Comparison of ENCODE assay signal across 1 cellular context in genomic region chr11:114192841-114193389, GRCh38.
TF ChIP-seq lines count a peak whose summit lies in the region.

No MANE protein-coding gene starts in this region.

TF ChIP-seq in HEK293, 187 proteins besides CTCF, POLR2A, EP300 and RAD21 (continued from another document):
- TF ChIP-seq GLIS1 (tag by site-specific recombination; IDR thresholded peaks at IDR 0.05) (peak; percentile 20; the same call in 1 of the 2 replicates), ZBTB21 (tag by site-specific recombination; IDR thresholded peaks at IDR 0.05) (no peak), ZNF473 (tag by site-specific recombination; IDR thresholded peaks at IDR 0.05) (no peak), EGR2 (tag by site-specific recombination; IDR thresholded peaks at IDR 0.05; ENCODE audit: low read depth) (no peak), ZXDB (tag by site-specific recombination; IDR thresholded peaks at IDR 0.05) (no peak), MZF1 (tag by site-specific recombination; IDR thresholded peaks at IDR 0.05; ENCODE audit: borderline replicate concordance) (no peak), ZNF677 (tag by site-specific recombination; IDR thresholded peaks at IDR 0.05) (no peak)
- TF ChIP-seq, protein P1, sequence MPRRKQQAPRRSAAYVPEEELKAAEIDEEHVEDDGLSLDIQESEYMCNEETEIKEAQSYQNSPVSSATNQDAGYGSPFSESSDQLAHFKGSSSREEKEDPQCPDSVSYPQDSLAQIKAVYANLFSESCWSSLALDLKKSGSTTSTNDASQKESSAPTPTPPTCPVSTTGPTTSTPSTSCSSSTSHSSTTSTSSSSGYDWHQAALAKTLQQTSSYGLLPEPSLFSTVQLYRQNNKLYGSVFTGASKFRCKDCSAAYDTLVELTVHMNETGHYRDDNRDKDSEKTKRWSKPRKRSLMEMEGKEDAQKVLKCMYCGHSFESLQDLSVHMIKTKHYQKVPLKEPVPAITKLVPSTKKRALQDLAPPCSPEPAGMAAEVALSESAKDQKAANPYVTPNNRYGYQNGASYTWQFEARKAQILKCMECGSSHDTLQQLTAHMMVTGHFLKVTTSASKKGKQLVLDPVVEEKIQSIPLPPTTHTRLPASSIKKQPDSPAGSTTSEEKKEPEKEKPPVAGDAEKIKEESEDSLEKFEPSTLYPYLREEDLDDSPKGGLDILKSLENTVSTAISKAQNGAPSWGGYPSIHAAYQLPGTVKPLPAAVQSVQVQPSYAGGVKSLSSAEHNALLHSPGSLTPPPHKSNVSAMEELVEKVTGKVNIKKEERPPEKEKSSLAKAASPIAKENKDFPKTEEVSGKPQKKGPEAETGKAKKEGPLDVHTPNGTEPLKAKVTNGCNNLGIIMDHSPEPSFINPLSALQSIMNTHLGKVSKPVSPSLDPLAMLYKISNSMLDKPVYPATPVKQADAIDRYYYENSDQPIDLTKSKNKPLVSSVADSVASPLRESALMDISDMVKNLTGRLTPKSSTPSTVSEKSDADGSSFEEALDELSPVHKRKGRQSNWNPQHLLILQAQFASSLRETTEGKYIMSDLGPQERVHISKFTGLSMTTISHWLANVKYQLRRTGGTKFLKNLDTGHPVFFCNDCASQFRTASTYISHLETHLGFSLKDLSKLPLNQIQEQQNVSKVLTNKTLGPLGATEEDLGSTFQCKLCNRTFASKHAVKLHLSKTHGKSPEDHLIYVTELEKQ (tag by site-specific recombination; IDR thresholded peaks at IDR 0.05; ENCODE audit: borderline replicate concordance): no peak
